25 cellular contexts compared by ENCODE assay signal in genomic region chr20:35062478-35062877, GRCh38.
"Had no signal": no experiment of that assay in that cellular context is flagged by ENCODE, and none has a peak within 500 bp of the region (broad histone marks: within the 10 kb centered on the region; RNA-seq: fewer than 3 reads in every experiment).

No MANE protein-coding gene starts in this region.

- H3K27ac ChIP-seq: epithelial cell of prostate, neural progenitor cell, parathyroid adenoma, right lobe of liver, stomach, thyroid gland had no signal

- ATAC-seq: esophagus mucosa; gastrocnemius medialis; left lobe of liver; right lobe of liver; stimulated activated naive B cell treated with anti-CD40 and anti-IgM and Interleukin-4, amounts not matched to agents 10 μg/mL and 1 μg/mL and 100 μg/mL, for 72 hours had no signal

- H3K27me3 Mint-ChIP-seq: memory B cell; progenitor cell of endocrine pancreas; stimulated activated naive B cell treated with anti-CD40 and anti-IgM and Interleukin-4, amounts not matched to agents 10 μg/mL and 1 μg/mL and 100 μg/mL, for 72 hours had no signal

- H3K27ac Mint-ChIP-seq: memory B cell; nephron; neural progenitor cell; stimulated activated naive B cell treated with anti-CD40 and anti-IgM and Interleukin-4, amounts not matched to agents 10 μg/mL and 1 μg/mL and 100 μg/mL, for 72 hours had no signal

- H3K27me3 ChIP-seq: dorsolateral prefrontal cortex, gastrocnemius medialis, neural progenitor cell, right lobe of liver, stomach, thyroid gland had no signal

- H3K4me3 ChIP-seq: dorsolateral prefrontal cortex, gastrocnemius medialis, lung, neural progenitor cell, right lobe of liver, stomach, thyroid gland had no signal

- H3K4me1 Mint-ChIP-seq: neural progenitor cell had no signal

- H3K4me1 ChIP-seq: neural progenitor cell, parathyroid adenoma had no signal

- H3K4me3 Mint-ChIP-seq: endodermal cell; memory B cell; nephron; neural progenitor cell; stimulated activated naive B cell treated with anti-CD40 and anti-IgM and Interleukin-4, amounts not matched to agents 10 μg/mL and 1 μg/mL and 100 μg/mL, for 72 hours had no signal

- DNase-seq: cortex of kidney; dorsolateral prefrontal cortex; effector CD4-positive, alpha-beta T cell; endodermal cell; foreskin fibroblast; gastrocnemius medialis; head of caudate nucleus; kidney; right lobe of liver; small intestine; stimulated activated CD4-positive, alpha-beta T cell treated with anti-CD3 and anti-CD28 coated beads, Interleukin-15, amount 100 ng/mL, for 24 hours; stimulated activated CD4-positive, alpha-beta T cell treated with anti-CD3 and anti-CD28 coated beads, Interleukin-2, amount 100 ng/mL, for 48 hours; stimulated activated naive B cell treated with anti-CD40 and anti-IgM and Interleukin-4, amounts not matched to agents 10 μg/mL and 1 μg/mL and 100 μg/mL, for 72 hours; stomach; thyroid gland; trophoblast cell had no signal

- H3K9me3 ChIP-seq: gastrocnemius medialis, right lobe of liver, stomach, thyroid gland had no signal
